8 cellular contexts compared by ENCODE assay signal in the genomic region with DNA sequence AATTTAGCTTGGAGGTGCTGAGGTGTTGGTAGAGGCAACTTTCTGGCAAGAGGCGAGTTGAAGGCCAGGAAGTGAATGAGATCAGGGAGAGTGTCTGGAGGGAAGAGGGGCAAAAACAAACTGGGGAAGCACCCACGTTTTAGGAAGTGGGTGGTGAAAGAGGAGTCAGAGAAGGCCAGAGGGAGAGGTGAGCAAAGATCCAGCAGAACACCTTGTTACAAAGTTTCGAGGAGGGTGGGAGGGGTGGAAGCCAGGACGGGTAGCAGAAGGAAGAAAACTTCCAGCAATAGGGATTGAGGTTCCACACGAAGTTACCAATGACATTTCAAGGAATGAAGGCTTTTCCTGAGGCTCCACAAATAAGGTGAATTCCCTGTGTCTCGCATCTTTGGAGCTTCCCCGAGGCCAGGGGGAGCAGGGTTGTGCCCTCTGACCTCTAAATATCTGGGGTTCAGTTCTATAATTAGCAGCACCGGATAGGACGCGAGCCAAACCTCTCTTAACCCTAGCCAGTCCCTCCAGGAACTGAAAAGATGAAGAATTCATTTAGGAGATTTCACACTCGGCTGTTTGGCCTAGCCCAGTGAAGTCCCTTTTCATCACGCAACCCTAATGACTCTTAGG. TPM values are rescaled to one million over a fixed set of nuclear protein-coding genes. Genes with fewer than 3 reads are reported as not detected.
DNase-seq lines count a peak whose midpoint lies in the region; ATAC-seq, FAIRE-seq and TF ChIP-seq lines count a peak whose summit lies in the region.

No MANE protein-coding gene starts in this region.

- TF ChIP-seq POLR2A in Peyer's patch (IDR thresholded peaks at IDR 0.05): no peak

- H3K27me3 ChIP-seq in Peyer's patch: no peaks in the 10 kb centered on the region

- H3K36me3 ChIP-seq in Peyer's patch: no peaks in the 10 kb centered on the region

- H3K27ac ChIP-seq in Peyer's patch: peak overlapping the region in 2 of 4 donors; percentile 67 to 94

- DNase-seq in GM12865 (ENCODE audit: low read depth) (no peak), Peyer's patch (no peak), epithelial cell of esophagus (ENCODE audit: low read depth) (peak; percentile 54), retinal pigment epithelial cell (ENCODE audit: low read depth) (no peak), C1 segment of cervical spinal cord (lab: John Stamatoyannopoulos, UW) (no peak), HTR-8/SVneo (ENCODE audit: insufficient read length, low spot score) (no peak), NCI-H146 (lab: John Stamatoyannopoulos, UW) (no peak)

- peak overlapping the region; percentile 6; the same call in 1 of the 2 replicates for H3K4me3 ChIP-seq in GM12865 (ENCODE audit: low read depth, low read length)
- H3K4me3 ChIP-seq in Peyer's patch: peak overlapping the region; percentile 68 to 99 (median 86)
- H3K4me3 ChIP-seq in epithelial cell of esophagus (ENCODE audit: low read length): peak overlapping the region; percentile 13
- peak overlapping the region; percentile 30 for H3K4me3 ChIP-seq in retinal pigment epithelial cell (ENCODE audit: low read length)

- H3K9me3 ChIP-seq in Peyer's patch: no peaks in the 10 kb centered on the region

- FAIRE-seq in HTR-8/SVneo (lab: Jason Lieb, UNC): no peak

- no peak for ATAC-seq in GM19463 (IDR thresholded peaks at IDR 0.05; ENCODE audit: unreplicated experiment)

- H3K4me1 ChIP-seq in Peyer's patch: peaks cover 0 to 33% (median 0%) of the 10 kb centered on the region in 4 donors

- TF ChIP-seq CTCF in GM12865 (IDR thresholded peaks at IDR 0.05; ENCODE audit: insufficient read depth, low read depth, low read length, missing control alignments) (no peak), Peyer's patch (IDR thresholded peaks at IDR 0.05) (no peak), epithelial cell of esophagus (IDR thresholded peaks at IDR 0.05; ENCODE audit: insufficient read depth, low read depth, low read length, missing control alignments) (no peak), retinal pigment epithelial cell (conservative IDR thresholded peaks at IDR 0.05; ENCODE audit: low read depth, low read length) (no peak)

RNA-seq across cellular contexts. Expression of a gene that starts 0.6 kb away (rescaled TPM):
- 10 to 100 TPM in 3 of 4 donors, 1 to 10 TPM in 1; 4.1 to 33.8 (median 26.1) TPM for total RNA-seq in Peyer's patch

RNA-seq across cellular contexts. Expression of a gene that starts 22.8 kb away (rescaled TPM):
- total RNA-seq in Peyer's patch: 100 to 1,000 TPM; 180 to 381 (median 358) TPM

RNA-seq across cellular contexts. Expression of a gene that starts 25.9 kb away (rescaled TPM):
- total RNA-seq in Peyer's patch: 10 to 100 TPM; 25.9 to 52.8 (median 33.0) TPM

Comparison
In these comparisons a context has a peak if more than half of its experiments do, and no peak if none do; other contexts are left out.
1. H3K4me3 ChIP-seq: peak in every context shown above with its lines; median percentile 86 in Peyer's patch; 30 in retinal pigment epithelial cell; 13 in epithelial cell of esophagus; 6 in GM12865.